Comparison of ENCODE assay signal across 10 cellular contexts in genomic region chr5:139903450-139903804, GRCh38.
DNase-seq lines count a peak whose midpoint lies in the region; ATAC-seq and TF ChIP-seq lines count a peak whose summit lies in the region.
"Had no signal": no experiment of that assay in that cellular context is flagged by ENCODE, and none has a peak within 500 bp of the region (broad histone marks: within the 10 kb centered on the region; RNA-seq: fewer than 3 reads in every experiment).

No MANE protein-coding gene starts in this region.

- POLR2A ChIA-PET in activated B cell treated with CpG ODN at 0.5 μM for 24 hours (lab: Charles Lee) (no interaction called here), HEK293T (lab: Yijun Ruan, JAX) (no interaction called here)

- TF ChIP-seq CTCF in activated B cell treated with CpG ODN at 0.5 μM for 24 hours (IDR thresholded peaks at IDR 0.05) (no peak), left lung (IDR thresholded peaks at IDR 0.05) (no peak)

- H3K27ac ChIP-seq in left lung (no peak overlapping the region), skin epidermis (peak overlapping the region in 2 of 21 experiments; percentile 7 to 39)
- H3K27ac ChIP-seq: thyroid gland had no signal

- CTCF ChIA-PET in activated B cell treated with CpG ODN at 0.5 μM for 24 hours (lab: Charles Lee) (no interaction called here), HEK293T (lab: Yijun Ruan, JAX) (interaction anchor here (1.1 to 2.8 kb wide), 2 partner anchors 19 to 65 kb away, joined by 4 to 8 read pairs; no protein-coding TSS in a partner anchor)

- H3K9ac ChIP-seq in ES-I3 (ENCODE audit: low read depth, low read length): peak overlapping the region; percentile 62; the same call in 1 of the 2 replicates

- H3K27me3 Mint-ChIP-seq in activated B cell treated with CpG ODN at 0.5 μM for 24 hours: peaks cover 29% of the 10 kb centered on the region

- H3K36me3 ChIP-seq in ES-I3 (ENCODE audit: insufficient read depth, low read length): no peaks in the 10 kb centered on the region
- no peaks in the 10 kb centered on the region for H3K36me3 ChIP-seq in left lung
- H3K36me3 ChIP-seq: thyroid gland had no signal

- peak overlapping the region; percentile 60 for H3K4me3 Mint-ChIP-seq in activated B cell treated with CpG ODN at 0.5 μM for 24 hours
- H3K4me3 Mint-ChIP-seq: activated CD4-positive, alpha-beta T cell treated with anti-CD3 and anti-CD28 coated beads, Interleukin-2, amount 10 ng/mL, durations not matched to agents 24 days and 14 days had no signal

- H3K4me3 ChIP-seq in left lung (peak overlapping the region; percentile 26 to 33), skin epidermis (peak overlapping the region; percentile 19 to 57 (median 32))

- no peaks in the 10 kb centered on the region for H3K36me3 Mint-ChIP-seq in activated B cell treated with CpG ODN at 0.5 μM for 24 hours (ENCODE audit: low read depth)

- no peak overlapping the region for H3K27ac Mint-ChIP-seq in activated B cell treated with CpG ODN at 0.5 μM for 24 hours
- H3K27ac Mint-ChIP-seq: activated CD4-positive, alpha-beta T cell treated with anti-CD3 and anti-CD28 coated beads, Interleukin-2, amount 10 ng/mL, durations not matched to agents 24 days and 14 days had no signal

- intact Hi-C loops in activated B cell treated with CpG ODN at 0.5 μM for 24 hours (cut with micrococcal nuclease) (no loop called here), left lung (cut with DNase I) (no loop called here)

- ATAC-seq in activated B cell treated with CpG ODN at 0.5 μM for 24 hours (ENCODE audit: low read depth) (no peak), left lung (no peak), GM18873 (IDR thresholded peaks at IDR 0.05; ENCODE audit: low FRiP score, unreplicated experiment) (no peak)

- no peaks in the 10 kb centered on the region for H3K9me3 Mint-ChIP-seq in activated B cell treated with CpG ODN at 0.5 μM for 24 hours
- H3K9me3 Mint-ChIP-seq: activated CD4-positive, alpha-beta T cell treated with anti-CD3 and anti-CD28 coated beads, Interleukin-2, amount 10 ng/mL, durations not matched to agents 24 days and 14 days had no signal

- peaks cover 37 to 64% of the 10 kb centered on the region in 2 donors for H3K27me3 ChIP-seq in left lung

- DNase-seq in activated B cell treated with CpG ODN at 0.5 μM for 24 hours (no peak), left lung (no peak), HUDEP-2 (lab: John Stamatoyannopoulos, UW; ENCODE audit: unreplicated experiment in 76 of 76) (no peak), HEK293T (ENCODE audit: extremely low spot score) (no peak)
- DNase-seq in stimulated activated naive CD4-positive, alpha-beta T cell treated with Interleukin-2 at 50 U/mL for 16 hours (lab: John Stamatoyannopoulos, UW): no peak
- DNase-seq: activated CD4-positive, alpha-beta T cell treated with anti-CD3 and anti-CD28 coated beads, Interleukin-2, amount 10 ng/mL, durations not matched to agents 24 days and 14 days had no signal

- H3K4me1 Mint-ChIP-seq in activated B cell treated with CpG ODN at 0.5 μM for 24 hours: peaks cover 6% of the 10 kb centered on the region
- H3K4me1 Mint-ChIP-seq: activated CD4-positive, alpha-beta T cell treated with anti-CD3 and anti-CD28 coated beads, Interleukin-2, amount 10 ng/mL, durations not matched to agents 24 days and 14 days had no signal

- H3K4me1 ChIP-seq in ES-I3 (ENCODE audit: insufficient read depth, low read length): peaks cover 2% of the 10 kb centered on the region; the same call in 1 of the 2 replicates
- H3K4me1 ChIP-seq in left lung: peaks cover 12 to 14% of the 10 kb centered on the region in 2 donors

- H3K9me3 ChIP-seq in ES-I3 (ENCODE audit: control insufficient read depth, insufficient read depth, low read length): no peaks in the 10 kb centered on the region
- no peaks in the 10 kb centered on the region for H3K9me3 ChIP-seq in left lung
- H3K9me3 ChIP-seq: thyroid gland had no signal

TF ChIP-seq in HEK293T, 16 proteins besides CTCF, POLR2A, EP300 and RAD21:
- TF ChIP-seq ARNT (IDR thresholded peaks at IDR 0.05) (no peak), HDGF (IDR thresholded peaks at IDR 0.05; ENCODE audit: borderline replicate concordance) (no peak), BHLHE40 (IDR thresholded peaks at IDR 0.05; ENCODE audit: borderline replicate concordance) (no peak)
